ENCODE assay signal across 8 cellular contexts in the genomic region with DNA sequence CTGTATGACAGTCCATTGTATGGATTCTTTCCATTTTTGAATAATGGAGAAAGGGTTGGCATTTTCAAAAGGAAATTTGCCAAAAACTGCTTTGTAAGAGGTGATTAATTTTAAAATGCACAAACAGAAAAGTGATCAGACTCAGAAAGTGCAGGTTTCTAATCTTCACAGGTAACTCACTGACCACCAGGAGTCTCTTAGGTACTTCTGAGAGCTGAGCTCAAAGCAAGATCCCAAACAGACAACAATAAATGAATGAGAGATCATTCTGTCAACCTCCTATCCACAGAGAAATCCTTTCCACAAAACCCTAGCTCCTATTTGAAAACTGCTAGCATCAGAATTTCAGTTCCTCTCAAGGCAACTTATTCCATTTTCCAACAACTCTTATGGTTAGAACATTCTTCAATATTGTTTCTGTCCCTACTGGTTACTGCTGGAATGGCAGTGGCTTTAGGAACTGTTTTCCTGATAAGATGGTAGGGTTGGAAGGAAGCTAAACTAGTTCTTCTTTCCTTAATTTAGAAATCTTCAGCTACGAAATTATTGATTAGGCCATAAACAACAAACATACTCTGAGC. TPM values are rescaled to one million over a fixed set of nuclear protein-coding genes. Genes with fewer than 3 reads are reported as not detected.
DNase-seq lines count a peak whose midpoint lies in the region; ATAC-seq and TF ChIP-seq lines count a peak whose summit lies in the region.

No MANE protein-coding gene starts in this region.

- H3K36me3 ChIP-seq in cardiac muscle cell (no peaks in the 10 kb centered on the region), upper lobe of left lung (no peaks in the 10 kb centered on the region)

- no peaks in the 10 kb centered on the region for H3K9me3 ChIP-seq in cardiac muscle cell (ENCODE audit: low read depth)
- no peaks in the 10 kb centered on the region for H3K9me3 ChIP-seq in upper lobe of left lung

- intact Hi-C loops in Right ventricle myocardium inferior (cut with DNase I) (loop anchor here (5.0 kb wide), 1 partner anchor 784 kb away; a partner anchor contains a TSS), sciatic nerve (cut with DNase I) (no loop called here)

- POLR2A ChIA-PET in T-cell (lab: Charles Lee): interaction anchor here in 1 of 2 donors (0.7 to 1.2 kb wide), 2 partner anchors 17 to 18 kb away, joined by 3 to 4 read pairs; no protein-coding TSS in a partner anchor

- TF ChIP-seq CTCF in cardiac muscle cell (IDR thresholded peaks at IDR 0.05; ENCODE audit: low read depth, low read length) (peak; percentile 55), fibroblast of the aortic adventitia (IDR thresholded peaks at IDR 0.05; ENCODE audit: insufficient read depth, low read length) (peak; percentile 70), upper lobe of left lung (IDR thresholded peaks at IDR 0.05) (peak; percentile 48 to 67 (median 62))

- peaks cover 0 to 5% (median 0%) of the 10 kb centered on the region in 3 donors for H3K9me3 Mint-ChIP-seq in T-cell

- no peaks in the 10 kb centered on the region for H3K36me3 Mint-ChIP-seq in T-cell

- CTCF ChIA-PET in T-cell (lab: Charles Lee): interaction anchor here in 1 of 2 donors (1.2 to 1.5 kb wide), 2 partner anchors 16 to 18 kb away, joined by 3 to 4 read pairs; no protein-coding TSS in a partner anchor

- H3K4me3 Mint-ChIP-seq in T-cell: peak overlapping the region in 2 of 3 donors; percentile 59 to 69

- H3K27ac ChIP-seq in cardiac muscle cell: no peak overlapping the region
- no peak overlapping the region for H3K27ac ChIP-seq in upper lobe of left lung

- DNase-seq in cardiac muscle cell (ENCODE audit: low read depth in 1 of 2, low spot score in 1 of 2) (peak in 1 of 2 donors; percentile 53), Right ventricle myocardium inferior (ENCODE audit: missing footprints) (no peak), T-cell (no peak), fibroblast of the aortic adventitia (ENCODE audit: low read depth) (peak; percentile 44), upper lobe of left lung (no peak), sciatic nerve (ENCODE audit: low spot score) (no peak)
- DNase-seq in effector CD8-positive, alpha-beta T cell (lab: John Stamatoyannopoulos, UW): no peak

- H3K4me1 ChIP-seq in cardiac muscle cell (ENCODE audit: low read depth) (peaks cover 7% of the 10 kb centered on the region), upper lobe of left lung (peaks cover 13 to 24% (median 18%) of the 10 kb centered on the region in 4 donors)

- TF ChIP-seq POLR2A in upper lobe of left lung (IDR thresholded peaks at IDR 0.05): no peak
- TF ChIP-seq POLR2A in GM18505 (IDR thresholded peaks at IDR 0.05; ENCODE audit: borderline replicate concordance, extremely low read depth, insufficient read depth, insufficient read length): no peak

- peak overlapping the region in 1 of 2 donors; percentile 68 for H3K27ac Mint-ChIP-seq in T-cell

- H3K4me1 Mint-ChIP-seq in T-cell: peaks cover 18 to 23% (median 19%) of the 10 kb centered on the region in 3 donors

- no peak overlapping the region for H3K4me3 ChIP-seq in cardiac muscle cell
- H3K4me3 ChIP-seq in fibroblast of the aortic adventitia (ENCODE audit: low read depth, low read length): no peak overlapping the region
- H3K4me3 ChIP-seq in upper lobe of left lung: no peak overlapping the region

- no peak for TF ChIP-seq EP300 in upper lobe of left lung (IDR thresholded peaks at IDR 0.05)

- peaks cover 0 to 2% of the 10 kb centered on the region in 2 donors for H3K27me3 Mint-ChIP-seq in T-cell

- ATAC-seq in Right ventricle myocardium inferior (no peak), T-cell (replicated peaks in 1 of 4) (no peak), upper lobe of left lung (ENCODE audit: low FRiP score in 2 of 2) (no peak), GM18505 (IDR thresholded peaks at IDR 0.05; ENCODE audit: unreplicated experiment) (no peak), sciatic nerve (no peak)

- no peaks in the 10 kb centered on the region for H3K27me3 ChIP-seq in cardiac muscle cell
- H3K27me3 ChIP-seq in upper lobe of left lung: no peaks in the 10 kb centered on the region

- 0 to 43% methylated on average over 1 of the region's 1 CpG for WGBS in upper lobe of left lung, 2 donors

RNA-seq across cellular contexts. Expression of a gene that starts 20.6 kb away (rescaled TPM):
- total RNA-seq in cardiac muscle cell (0.30 and 0.39 TPM in 2 replicates), Right ventricle myocardium inferior (1.9 TPM), T-cell (under 1 TPM in 3 of 5 donors, not detected in 2; 0.38 to 0.72 (median 0.61) TPM), fibroblast of the aortic adventitia (ENCODE audit: low replicate concordance) (0.90 and 5.4 TPM in 2 replicates), upper lobe of left lung (1 to 10 TPM; 1.8 to 9.4 (median 7.1) TPM), sciatic nerve (14.3 TPM)
- polyA plus RNA-seq in cardiac muscle cell: 0.43 and 0.79 TPM in 2 replicates

RNA-seq across cellular contexts. Expression of a gene that starts 49.1 kb away (rescaled TPM):
- total RNA-seq in cardiac muscle cell: 0.48 TPM in 1 of 2 replicates, not detected in the other
- polyA plus RNA-seq in cardiac muscle cell: 0.12 and 0.15 TPM in 2 replicates
- 0.43 TPM for total RNA-seq in Right ventricle myocardium inferior
- under 1 TPM in 3 of 5 donors, not detected in 2; 0.13 to 0.22 (median 0.20) TPM for total RNA-seq in T-cell
- 0.27 TPM in 1 of 2 replicates, not detected in the other for total RNA-seq in fibroblast of the aortic adventitia (ENCODE audit: low replicate concordance)
- total RNA-seq in upper lobe of left lung: 1 to 10 TPM in 4 of 6 donors, under 1 TPM in 2; 0.22 to 3.1 (median 1.3) TPM
- total RNA-seq in sciatic nerve: 2.8 TPM
